Comparison of ENCODE assay signal across 1 cellular context in the genomic region with DNA sequence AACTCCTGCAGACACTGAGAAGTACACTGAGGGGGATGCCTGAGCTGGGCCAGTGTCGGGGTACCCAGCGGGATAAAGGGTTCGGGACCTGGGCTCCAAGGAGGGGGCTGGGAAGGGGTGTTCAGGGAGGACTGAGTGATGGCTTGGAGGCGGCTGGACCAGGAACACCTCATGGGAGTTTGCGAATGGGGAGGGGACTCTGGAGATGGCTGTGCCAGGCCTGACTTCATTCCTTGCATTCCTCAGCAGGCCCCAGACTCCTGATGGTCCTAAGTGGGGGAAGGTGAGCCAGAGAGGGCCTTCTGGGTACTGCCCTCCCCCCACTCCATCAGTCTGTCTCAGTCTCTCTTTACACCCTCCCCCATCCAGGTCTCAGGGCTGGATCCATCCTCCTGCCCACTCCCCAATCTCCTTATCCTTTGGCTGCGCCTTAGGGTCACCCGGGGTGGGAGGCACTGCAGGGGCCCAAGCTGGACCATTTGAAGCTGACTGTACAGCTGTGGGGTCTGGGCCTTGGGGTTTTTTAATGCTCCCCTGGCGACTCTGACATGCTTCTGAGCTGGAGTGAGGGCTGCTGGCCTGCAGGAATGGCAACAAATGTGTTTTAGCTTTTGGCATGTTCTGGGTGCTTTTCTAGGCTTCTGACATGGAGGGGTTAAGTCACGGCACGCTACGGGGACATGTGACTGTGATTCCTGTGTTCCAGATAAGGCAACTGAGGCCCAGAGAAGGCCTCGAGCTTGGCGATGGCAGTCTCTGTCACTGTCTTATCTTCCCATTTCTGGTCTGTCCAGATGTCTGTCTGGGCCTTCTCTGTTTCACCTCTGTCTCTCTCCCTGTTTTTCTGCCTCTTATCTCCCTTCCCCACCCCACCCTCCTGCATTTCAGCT.
TF ChIP-seq lines count a peak whose summit lies in the region.

No MANE protein-coding gene starts in this region.

TF ChIP-seq in K562, 482 proteins besides CTCF, POLR2A, EP300 and RAD21 (continued from another document):
- TF ChIP-seq, protein P1, sequence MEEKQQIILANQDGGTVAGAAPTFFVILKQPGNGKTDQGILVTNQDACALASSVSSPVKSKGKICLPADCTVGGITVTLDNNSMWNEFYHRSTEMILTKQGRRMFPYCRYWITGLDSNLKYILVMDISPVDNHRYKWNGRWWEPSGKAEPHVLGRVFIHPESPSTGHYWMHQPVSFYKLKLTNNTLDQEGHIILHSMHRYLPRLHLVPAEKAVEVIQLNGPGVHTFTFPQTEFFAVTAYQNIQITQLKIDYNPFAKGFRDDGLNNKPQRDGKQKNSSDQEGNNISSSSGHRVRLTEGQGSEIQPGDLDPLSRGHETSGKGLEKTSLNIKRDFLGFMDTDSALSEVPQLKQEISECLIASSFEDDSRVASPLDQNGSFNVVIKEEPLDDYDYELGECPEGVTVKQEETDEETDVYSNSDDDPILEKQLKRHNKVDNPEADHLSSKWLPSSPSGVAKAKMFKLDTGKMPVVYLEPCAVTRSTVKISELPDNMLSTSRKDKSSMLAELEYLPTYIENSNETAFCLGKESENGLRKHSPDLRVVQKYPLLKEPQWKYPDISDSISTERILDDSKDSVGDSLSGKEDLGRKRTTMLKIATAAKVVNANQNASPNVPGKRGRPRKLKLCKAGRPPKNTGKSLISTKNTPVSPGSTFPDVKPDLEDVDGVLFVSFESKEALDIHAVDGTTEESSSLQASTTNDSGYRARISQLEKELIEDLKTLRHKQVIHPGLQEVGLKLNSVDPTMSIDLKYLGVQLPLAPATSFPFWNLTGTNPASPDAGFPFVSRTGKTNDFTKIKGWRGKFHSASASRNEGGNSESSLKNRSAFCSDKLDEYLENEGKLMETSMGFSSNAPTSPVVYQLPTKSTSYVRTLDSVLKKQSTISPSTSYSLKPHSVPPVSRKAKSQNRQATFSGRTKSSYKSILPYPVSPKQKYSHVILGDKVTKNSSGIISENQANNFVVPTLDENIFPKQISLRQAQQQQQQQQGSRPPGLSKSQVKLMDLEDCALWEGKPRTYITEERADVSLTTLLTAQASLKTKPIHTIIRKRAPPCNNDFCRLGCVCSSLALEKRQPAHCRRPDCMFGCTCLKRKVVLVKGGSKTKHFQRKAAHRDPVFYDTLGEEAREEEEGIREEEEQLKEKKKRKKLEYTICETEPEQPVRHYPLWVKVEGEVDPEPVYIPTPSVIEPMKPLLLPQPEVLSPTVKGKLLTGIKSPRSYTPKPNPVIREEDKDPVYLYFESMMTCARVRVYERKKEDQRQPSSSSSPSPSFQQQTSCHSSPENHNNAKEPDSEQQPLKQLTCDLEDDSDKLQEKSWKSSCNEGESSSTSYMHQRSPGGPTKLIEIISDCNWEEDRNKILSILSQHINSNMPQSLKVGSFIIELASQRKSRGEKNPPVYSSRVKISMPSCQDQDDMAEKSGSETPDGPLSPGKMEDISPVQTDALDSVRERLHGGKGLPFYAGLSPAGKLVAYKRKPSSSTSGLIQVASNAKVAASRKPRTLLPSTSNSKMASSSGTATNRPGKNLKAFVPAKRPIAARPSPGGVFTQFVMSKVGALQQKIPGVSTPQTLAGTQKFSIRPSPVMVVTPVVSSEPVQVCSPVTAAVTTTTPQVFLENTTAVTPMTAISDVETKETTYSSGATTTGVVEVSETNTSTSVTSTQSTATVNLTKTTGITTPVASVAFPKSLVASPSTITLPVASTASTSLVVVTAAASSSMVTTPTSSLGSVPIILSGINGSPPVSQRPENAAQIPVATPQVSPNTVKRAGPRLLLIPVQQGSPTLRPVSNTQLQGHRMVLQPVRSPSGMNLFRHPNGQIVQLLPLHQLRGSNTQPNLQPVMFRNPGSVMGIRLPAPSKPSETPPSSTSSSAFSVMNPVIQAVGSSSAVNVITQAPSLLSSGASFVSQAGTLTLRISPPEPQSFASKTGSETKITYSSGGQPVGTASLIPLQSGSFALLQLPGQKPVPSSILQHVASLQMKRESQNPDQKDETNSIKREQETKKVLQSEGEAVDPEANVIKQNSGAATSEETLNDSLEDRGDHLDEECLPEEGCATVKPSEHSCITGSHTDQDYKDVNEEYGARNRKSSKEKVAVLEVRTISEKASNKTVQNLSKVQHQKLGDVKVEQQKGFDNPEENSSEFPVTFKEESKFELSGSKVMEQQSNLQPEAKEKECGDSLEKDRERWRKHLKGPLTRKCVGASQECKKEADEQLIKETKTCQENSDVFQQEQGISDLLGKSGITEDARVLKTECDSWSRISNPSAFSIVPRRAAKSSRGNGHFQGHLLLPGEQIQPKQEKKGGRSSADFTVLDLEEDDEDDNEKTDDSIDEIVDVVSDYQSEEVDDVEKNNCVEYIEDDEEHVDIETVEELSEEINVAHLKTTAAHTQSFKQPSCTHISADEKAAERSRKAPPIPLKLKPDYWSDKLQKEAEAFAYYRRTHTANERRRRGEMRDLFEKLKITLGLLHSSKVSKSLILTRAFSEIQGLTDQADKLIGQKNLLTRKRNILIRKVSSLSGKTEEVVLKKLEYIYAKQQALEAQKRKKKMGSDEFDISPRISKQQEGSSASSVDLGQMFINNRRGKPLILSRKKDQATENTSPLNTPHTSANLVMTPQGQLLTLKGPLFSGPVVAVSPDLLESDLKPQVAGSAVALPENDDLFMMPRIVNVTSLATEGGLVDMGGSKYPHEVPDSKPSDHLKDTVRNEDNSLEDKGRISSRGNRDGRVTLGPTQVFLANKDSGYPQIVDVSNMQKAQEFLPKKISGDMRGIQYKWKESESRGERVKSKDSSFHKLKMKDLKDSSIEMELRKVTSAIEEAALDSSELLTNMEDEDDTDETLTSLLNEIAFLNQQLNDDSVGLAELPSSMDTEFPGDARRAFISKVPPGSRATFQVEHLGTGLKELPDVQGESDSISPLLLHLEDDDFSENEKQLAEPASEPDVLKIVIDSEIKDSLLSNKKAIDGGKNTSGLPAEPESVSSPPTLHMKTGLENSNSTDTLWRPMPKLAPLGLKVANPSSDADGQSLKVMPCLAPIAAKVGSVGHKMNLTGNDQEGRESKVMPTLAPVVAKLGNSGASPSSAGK (IDR thresholded peaks at IDR 0.05) = no peak
- TF ChIP-seq ZNF174 (CRISPR knock-in tag; IDR thresholded peaks at IDR 0.05) = no peak
- TF ChIP-seq, protein P2, sequence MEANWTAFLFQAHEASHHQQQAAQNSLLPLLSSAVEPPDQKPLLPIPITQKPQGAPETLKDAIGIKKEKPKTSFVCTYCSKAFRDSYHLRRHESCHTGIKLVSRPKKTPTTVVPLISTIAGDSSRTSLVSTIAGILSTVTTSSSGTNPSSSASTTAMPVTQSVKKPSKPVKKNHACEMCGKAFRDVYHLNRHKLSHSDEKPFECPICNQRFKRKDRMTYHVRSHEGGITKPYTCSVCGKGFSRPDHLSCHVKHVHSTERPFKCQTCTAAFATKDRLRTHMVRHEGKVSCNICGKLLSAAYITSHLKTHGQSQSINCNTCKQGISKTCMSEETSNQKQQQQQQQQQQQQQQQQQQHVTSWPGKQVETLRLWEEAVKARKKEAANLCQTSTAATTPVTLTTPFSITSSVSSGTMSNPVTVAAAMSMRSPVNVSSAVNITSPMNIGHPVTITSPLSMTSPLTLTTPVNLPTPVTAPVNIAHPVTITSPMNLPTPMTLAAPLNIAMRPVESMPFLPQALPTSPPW (CRISPR knock-in tag; IDR thresholded peaks at IDR 0.05) = no peak
- TF ChIP-seq HDAC1 (IDR thresholded peaks at IDR 0.05) = peak in 1 of 2 experiments; percentile 44; a peak in 1 of 4 replicates
- TF ChIP-seq TFAM (CRISPR knock-in tag; conservative IDR thresholded peaks at IDR 0.05) = no peak
- peak; percentile 41; the same call in 1 of the 2 replicates for TF ChIP-seq ZFX (CRISPR knock-in tag; IDR thresholded peaks at IDR 0.05)
- TF ChIP-seq RCOR1 (IDR thresholded peaks at IDR 0.05; ENCODE audit: borderline replicate concordance in 1 of 2, low read depth in 2 of 2, low read length in 2 of 2) = peak in 1 of 2 experiments; percentile 52; a peak in 1 of 4 replicates
- no peak for TF ChIP-seq ZSCAN32 (CRISPR knock-in tag; IDR thresholded peaks at IDR 0.05)
- TF ChIP-seq, protein P3, sequence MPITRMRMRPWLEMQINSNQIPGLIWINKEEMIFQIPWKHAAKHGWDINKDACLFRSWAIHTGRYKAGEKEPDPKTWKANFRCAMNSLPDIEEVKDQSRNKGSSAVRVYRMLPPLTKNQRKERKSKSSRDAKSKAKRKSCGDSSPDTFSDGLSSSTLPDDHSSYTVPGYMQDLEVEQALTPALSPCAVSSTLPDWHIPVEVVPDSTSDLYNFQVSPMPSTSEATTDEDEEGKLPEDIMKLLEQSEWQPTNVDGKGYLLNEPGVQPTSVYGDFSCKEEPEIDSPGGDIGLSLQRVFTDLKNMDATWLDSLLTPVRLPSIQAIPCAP (CRISPR knock-in tag; IDR thresholded peaks at IDR 0.05; ENCODE audit: borderline replicate concordance) = no peak
- peak; percentile 58 for TF ChIP-seq RBM39 (optimal IDR thresholded peaks at IDR 0.05; ENCODE audit: low read depth, low read length)
- TF ChIP-seq EZH2 (IDR thresholded peaks at IDR 0.05; ENCODE audit: borderline replicate concordance, low read depth, low read length) = no peak
- TF ChIP-seq ILK (tag; IDR thresholded peaks at IDR 0.05; ENCODE audit: borderline replicate concordance, low read depth) = no peak
- TF ChIP-seq KDM1A (IDR thresholded peaks at IDR 0.05) = peak in 1 of 2 experiments; percentile 47; a peak in 2 of 4 replicates
